In genomic region chr20:41692479-41693135, GRCh38 we compare ENCODE assay signal across 8 cellular contexts.
A peak's percentile ranks its signal among the peaks of the same experiment; 100 is the strongest.
DNase-seq lines count a peak whose midpoint lies in the region; ATAC-seq and TF ChIP-seq lines count a peak whose summit lies in the region.

No MANE protein-coding gene starts in this region.

- H3K4me1 Mint-ChIP-seq in endodermal cell, result peaks cover 19% of the 10 kb centered on the region

- peak; percentile 55 for DNase-seq in AG10803 (ENCODE audit: low read depth)
- DNase-seq in GM19240 (ENCODE audit: insufficient read length, low spot score), result peak; percentile 30
- peak; percentile 88 for DNase-seq in NCI-H69 (lab: John Stamatoyannopoulos, UW)
- peak; percentile 47 for DNase-seq in activated CD8-positive, alpha-beta memory T cell treated with anti-CD3 and anti-CD28 coated beads, Interleukin-2, amount 50 U/mL, for 24 hours (ENCODE audit: extremely low read depth)
- DNase-seq in endodermal cell, result peak; percentile 97
- DNase-seq in stimulated activated CD8-positive, alpha-beta memory T cell treated with anti-CD3 and anti-CD28 coated beads, Interleukin-15, amount 100 ng/mL, for 24 hours (ENCODE audit: low read depth), result peak; percentile 40

- no peaks in the 10 kb centered on the region for H3K9me3 ChIP-seq in endodermal cell (ENCODE audit: control insufficient read depth, low read length)
- H3K9me3 ChIP-seq in mesodermal cell (ENCODE audit: control insufficient read depth, low read length), result no peaks in the 10 kb centered on the region

- WGBS in endodermal cell (ENCODE audit: insufficient coverage in 1 of 2, insufficient read length in 1 of 2), 2 experiments, result 13 to 16% methylated on average over 23 to 29 of the region's 29 CpGs
- WGBS in mesodermal cell (ENCODE audit: insufficient coverage in 2 of 2), 2 experiments, result 1 to 15% methylated on average over 18 to 24 of the region's 29 CpGs

- ATAC-seq in HG03439 (IDR thresholded peaks at IDR 0.05; ENCODE audit: unreplicated experiment), result peak; percentile 51

- peak overlapping the region; percentile 65 for H3K9ac ChIP-seq in endodermal cell (ENCODE audit: extremely low read depth, low read length, poor library complexity, severe bottlenecking)

- H3K36me3 Mint-ChIP-seq in endodermal cell (ENCODE audit: low read depth), result no peaks in the 10 kb centered on the region

- H3K27me3 ChIP-seq in endodermal cell (ENCODE audit: control insufficient read depth, insufficient read depth, low read length, poor library complexity, severe bottlenecking), result no peaks in the 10 kb centered on the region

- peak overlapping the region; percentile 82 for H3K4me3 Mint-ChIP-seq in endodermal cell

- H3K36me3 ChIP-seq in endodermal cell (ENCODE audit: control insufficient read depth, insufficient read depth, low read length) (no peaks in the 10 kb centered on the region), mesodermal cell (ENCODE audit: control insufficient read depth, insufficient read depth, low read length) (no peaks in the 10 kb centered on the region)

- peak overlapping the region; percentile 87 for H3K27ac Mint-ChIP-seq in endodermal cell

- H3K4me3 ChIP-seq in AG10803 (ENCODE audit: low read length), result peak overlapping the region; percentile 90
- peak overlapping the region; percentile 97 for H3K4me3 ChIP-seq in endodermal cell (ENCODE audit: low read length)
- H3K4me3 ChIP-seq in mesodermal cell (ENCODE audit: extremely low read depth, insufficient read depth, low read length, poor library complexity, severe bottlenecking), result peak overlapping the region; percentile 64

- H3K4me1 ChIP-seq in endodermal cell (ENCODE audit: control insufficient read depth, insufficient read depth, low read length) (peaks cover 5% of the 10 kb centered on the region), mesodermal cell (ENCODE audit: control insufficient read depth, insufficient read depth, low read length, poor library complexity, severe bottlenecking) (peaks cover 5% of the 10 kb centered on the region)

- H3K27ac ChIP-seq in endodermal cell (ENCODE audit: low read depth, low read length) (peak overlapping the region; percentile 55), mesodermal cell (ENCODE audit: low read depth, low read length, severe bottlenecking) (peak overlapping the region; percentile 79)

- peaks cover 2% of the 10 kb centered on the region for H3K27me3 Mint-ChIP-seq in endodermal cell (ENCODE audit: insufficient read depth)

- no peaks in the 10 kb centered on the region for H3K9me3 Mint-ChIP-seq in endodermal cell

- TF ChIP-seq CTCF in AG10803 (conservative IDR thresholded peaks at IDR 0.05; ENCODE audit: low read length) (no peak), endodermal cell (conservative IDR thresholded peaks at IDR 0.05) (no peak)

Comparison
In these comparisons a context has a peak if more than half of its experiments do, and no peak if none do; other contexts are left out.
1. Peak in every context shown above with its lines: DNase-seq, ATAC-seq, H3K4me3 ChIP-seq and H3K27ac ChIP-seq.
2. DNase-seq: peak in every context shown above with its lines; median percentile 97 in endodermal cell; 88 in NCI-H69; 55 in AG10803; 47 in activated CD8-positive, alpha-beta memory T cell treated with anti-CD3 and anti-CD28 coated beads, Interleukin-2, amount 50 U/mL, for 24 hours; 40 in stimulated activated CD8-positive, alpha-beta memory T cell treated with anti-CD3 and anti-CD28 coated beads, Interleukin-15, amount 100 ng/mL, for 24 hours; 30 in GM19240.